ENCODE assay signal across 10 cellular contexts in the genomic region with DNA sequence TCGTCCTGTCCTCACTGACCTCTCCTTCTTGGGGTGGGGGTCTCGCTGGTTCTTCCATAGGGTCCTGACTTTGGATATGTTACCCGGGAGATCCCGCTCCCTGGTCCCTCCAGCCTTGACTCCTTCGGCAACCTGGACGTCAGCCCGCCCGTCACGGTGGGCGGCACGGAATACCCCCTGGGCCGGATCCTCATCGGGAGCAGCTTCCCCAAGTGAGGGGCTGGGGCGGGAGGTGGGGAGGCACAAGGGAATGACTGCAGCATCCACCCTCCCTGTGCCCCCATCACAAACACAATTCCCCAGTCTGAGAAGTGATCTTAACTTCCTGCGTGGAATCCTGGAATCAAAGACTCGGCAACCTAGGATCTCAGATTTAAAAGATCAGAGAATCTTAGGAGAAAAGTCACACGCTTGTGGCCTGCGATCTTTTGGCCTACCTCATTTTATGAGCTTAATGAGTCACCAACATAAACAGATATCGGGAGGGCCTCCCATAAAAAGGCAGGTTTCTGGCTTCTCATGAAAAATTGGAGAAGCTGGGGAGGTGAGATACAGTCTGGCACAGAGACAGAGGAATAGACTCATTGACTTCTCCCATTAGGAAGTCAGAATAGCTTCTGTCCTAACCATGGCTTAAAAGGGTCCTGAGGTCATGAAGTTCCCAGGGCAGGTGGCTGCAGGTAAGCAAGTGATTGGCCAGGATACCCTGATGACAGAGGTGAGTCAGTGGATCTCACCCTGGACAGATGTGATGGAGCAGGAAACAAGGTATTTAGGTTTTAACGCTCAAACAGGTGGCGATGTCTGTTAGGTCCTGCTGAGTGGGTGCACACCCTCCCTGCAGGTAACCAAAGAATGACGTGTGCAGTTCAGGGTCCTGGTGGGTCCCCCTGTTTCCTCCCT. TPM values are rescaled to one million over a fixed set of nuclear protein-coding genes. Genes with fewer than 3 reads are reported as not detected.
DNase-seq lines count a peak whose midpoint lies in the region; ATAC-seq and TF ChIP-seq lines count a peak whose summit lies in the region.
"Had no signal": no experiment of that assay in that cellular context is flagged by ENCODE, and none has a peak within 500 bp of the region (broad histone marks: within the 10 kb centered on the region; RNA-seq: fewer than 3 reads in every experiment).

No MANE protein-coding gene starts in this region.

- peak; percentile 32 for DNase-seq in HEK293T (ENCODE audit: extremely low spot score)
- DNase-seq in SW480 (ENCODE audit: low spot score) = peak; percentile 92
- peak; percentile 97 for DNase-seq in fibroblast of villous mesenchyme (ENCODE audit: low read depth)
- no peak for DNase-seq in substantia nigra (lab: John Stamatoyannopoulos, UW)
- no peak for DNase-seq in Right ventricle myocardium superior
- no peak for DNase-seq in HUDEP-2 (lab: John Stamatoyannopoulos, UW; ENCODE audit: unreplicated experiment in 76 of 76)
- DNase-seq: stimulated activated CD4-positive, alpha-beta T cell treated with anti-CD3 and anti-CD28 coated beads, Interleukin-1b, Interleukin-23, amount 100 ng/mL, for 48 hours had no signal

- no peak overlapping the region for H3K4me3 ChIP-seq in fibroblast of villous mesenchyme (ENCODE audit: low read depth, low read length)
- H3K4me3 ChIP-seq: lower lobe of right lung, vagina had no signal

- no peak for TF ChIP-seq CTCF in fibroblast of villous mesenchyme (IDR thresholded peaks at IDR 0.05; ENCODE audit: insufficient read depth, low read depth, low read length)

- intact Hi-C loops in Right ventricle myocardium superior (cut with DNase I) = no loop called here

- POLR2A ChIA-PET in HEK293T (lab: Yijun Ruan, JAX) = interaction anchor here (0.9 to 2.2 kb wide), 4 partner anchors 12 to 111 kb away, joined by 3 to 5 read pairs (median 4); no protein-coding TSS in a partner anchor

- CTCF ChIA-PET in HEK293T (lab: Yijun Ruan, JAX) = interaction anchor here (0.6 to 1.5 kb wide), 4 partner anchors 101 to 112 kb away, joined by 3 to 5 read pairs (median 3); no protein-coding TSS in a partner anchor

- H3K27ac ChIP-seq in substantia nigra (ENCODE audit: low read depth, low read length, poor library complexity, severe bottlenecking) = peak overlapping the region; percentile 14
- H3K27ac ChIP-seq: lower lobe of right lung, vagina had no signal

- ATAC-seq in Right ventricle myocardium superior (ENCODE audit: poor library complexity) (no peak), HG03565 (IDR thresholded peaks at IDR 0.05; ENCODE audit: unreplicated experiment) (no peak)

TF ChIP-seq in HEK293T, 16 proteins besides CTCF, POLR2A, EP300 and RAD21:
- TF ChIP-seq SP1 (IDR thresholded peaks at IDR 0.05) = no peak
- no peak for TF ChIP-seq LEF1 (IDR thresholded peaks at IDR 0.05; ENCODE audit: borderline replicate concordance)
- TF ChIP-seq NFRKB (IDR thresholded peaks at IDR 0.05) = no peak
- TF ChIP-seq HDGF (IDR thresholded peaks at IDR 0.05; ENCODE audit: borderline replicate concordance) = no peak
- TF ChIP-seq SUZ12 (IDR thresholded peaks at IDR 0.05) = no peak
- TF ChIP-seq, protein P1, sequence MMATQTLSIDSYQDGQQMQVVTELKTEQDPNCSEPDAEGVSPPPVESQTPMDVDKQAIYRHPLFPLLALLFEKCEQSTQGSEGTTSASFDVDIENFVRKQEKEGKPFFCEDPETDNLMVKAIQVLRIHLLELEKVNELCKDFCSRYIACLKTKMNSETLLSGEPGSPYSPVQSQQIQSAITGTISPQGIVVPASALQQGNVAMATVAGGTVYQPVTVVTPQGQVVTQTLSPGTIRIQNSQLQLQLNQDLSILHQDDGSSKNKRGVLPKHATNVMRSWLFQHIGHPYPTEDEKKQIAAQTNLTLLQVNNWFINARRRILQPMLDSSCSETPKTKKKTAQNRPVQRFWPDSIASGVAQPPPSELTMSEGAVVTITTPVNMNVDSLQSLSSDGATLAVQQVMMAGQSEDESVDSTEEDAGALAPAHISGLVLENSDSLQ (IDR thresholded peaks at IDR 0.05) = no peak
- TF ChIP-seq ZNF384 (IDR thresholded peaks at IDR 0.05) = no peak
- TF ChIP-seq FOXK2 (IDR thresholded peaks at IDR 0.05) = no peak
- TF ChIP-seq BHLHE40 (IDR thresholded peaks at IDR 0.05; ENCODE audit: borderline replicate concordance) = no peak
- no peak for TF ChIP-seq TARDBP (IDR thresholded peaks at IDR 0.05)
- no peak for TF ChIP-seq ARNT (IDR thresholded peaks at IDR 0.05)
- no peak for TF ChIP-seq FOXA1 (IDR thresholded peaks at IDR 0.05)
- TF ChIP-seq L3MBTL2 (conservative IDR thresholded peaks at IDR 0.05) = no peak

RNA-seq across cellular contexts. Expression of a gene that starts 15.9 kb away (rescaled TPM):
- under 0.01 TPM in 1 of 2 replicates, not detected in the other for total RNA-seq in fibroblast of villous mesenchyme
- total RNA-seq in Right ventricle myocardium superior = not detected
- total RNA-seq: lower lobe of right lung had no signal

RNA-seq across cellular contexts. Expression of a gene that starts 28.1 kb away (rescaled TPM):
- total RNA-seq in fibroblast of villous mesenchyme (0.43 and 0.64 TPM in 2 replicates), Right ventricle myocardium superior (not detected)
- total RNA-seq: lower lobe of right lung had no signal

Comparison
In these comparisons a context has a peak if more than half of its experiments do, and no peak if none do; other contexts are left out.
1. DNase-seq: peak in HEK293T (single experiment), SW480 (single experiment) and fibroblast of villous mesenchyme (single experiment); none in substantia nigra (0 of 49), Right ventricle myocardium superior (single experiment) and HUDEP-2 (0 of 76).